ENCODE assay signal across 12 cellular contexts in the genomic region with DNA sequence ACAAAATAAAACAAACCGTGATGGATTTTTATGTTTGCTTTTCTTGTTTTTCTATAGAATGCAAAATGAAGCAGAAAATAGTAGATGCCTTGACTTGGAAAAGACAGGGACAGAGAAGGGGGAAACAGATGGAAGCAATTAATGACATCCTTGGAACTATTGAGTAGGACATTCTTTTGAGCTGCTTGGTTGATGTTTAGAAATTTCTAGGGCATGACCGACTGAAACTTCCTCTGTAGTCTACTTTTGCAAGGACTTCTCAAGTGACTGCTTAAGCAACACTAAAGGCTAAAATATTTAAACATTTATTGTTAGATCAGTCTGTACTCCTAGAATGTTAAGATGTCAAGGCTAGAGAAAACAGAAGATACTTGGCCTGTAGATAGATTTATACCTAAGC. TPM values are rescaled to one million over a fixed set of nuclear protein-coding genes. Genes with fewer than 3 reads are reported as not detected.
A peak's percentile ranks its signal among the peaks of the same experiment; 100 is the strongest.
DNase-seq lines count a peak whose midpoint lies in the region; ATAC-seq and TF ChIP-seq lines count a peak whose summit lies in the region.
"Had no signal": no experiment of that assay in that cellular context is flagged by ENCODE, and none has a peak within 500 bp of the region (broad histone marks: within the 10 kb centered on the region; RNA-seq: fewer than 3 reads in every experiment).

No MANE protein-coding gene starts in this region.

- CTCF ChIA-PET in activated naive CD4-positive, alpha-beta T cell treated with anti-CD3 and anti-CD28 coated beads, Interleukin-2, amount 10 ng/mL, durations not matched to agents 7 days and 5 days (lab: Charles Lee): interaction anchor here (0.6 kb wide), 1 partner anchor 9 kb away, joined by 3 read pairs; no protein-coding TSS in a partner anchor

- H3K4me3 ChIP-seq in sigmoid colon: no peak overlapping the region
- H3K4me3 ChIP-seq: colonic mucosa, prostate gland had no signal

- H3K36me3 ChIP-seq in sigmoid colon: peaks cover 0 to 30% (median 12%) of the 10 kb centered on the region in 4 donors
- H3K36me3 ChIP-seq: colonic mucosa, prostate gland had no signal

- H3K27ac ChIP-seq in epithelial cell of prostate (peak overlapping the region; percentile 28), sigmoid colon (peak overlapping the region; percentile 41 to 55 (median 50))
- H3K27ac ChIP-seq: colonic mucosa, prostate gland had no signal

- ATAC-seq in HG03469 (IDR thresholded peaks at IDR 0.05; ENCODE audit: unreplicated experiment): no peak

- peak overlapping the region in 1 of 2 donors; percentile 62 for H3K4me3 Mint-ChIP-seq in CD14-positive monocyte
- no peak overlapping the region for H3K4me3 Mint-ChIP-seq in activated naive CD4-positive, alpha-beta T cell treated with anti-CD3 and anti-CD28 coated beads, Interleukin-2, amount 10 ng/mL, durations not matched to agents 7 days and 5 days

- H3K27me3 Mint-ChIP-seq in CD14-positive monocyte (ENCODE audit: low read depth in 3 of 3): no peaks in the 10 kb centered on the region
- no peaks in the 10 kb centered on the region for H3K27me3 Mint-ChIP-seq in activated naive CD4-positive, alpha-beta T cell treated with anti-CD3 and anti-CD28 coated beads, Interleukin-2, amount 10 ng/mL, durations not matched to agents 7 days and 5 days

- no peak for TF ChIP-seq POLR2A in sigmoid colon (IDR thresholded peaks at IDR 0.05)

- peaks cover 0 to 74% (median 64%) of the 10 kb centered on the region in 4 donors for H3K4me1 ChIP-seq in sigmoid colon
- H3K4me1 ChIP-seq: prostate gland had no signal

- H3K9me3 ChIP-seq in sigmoid colon: peaks cover 0 to 4% (median 0%) of the 10 kb centered on the region in 4 donors
- H3K9me3 ChIP-seq: colonic mucosa, prostate gland had no signal

- WGBS in sigmoid colon, 2 donors: 71 to 85% methylated on average over 2 of the region's 2 CpGs

- intact Hi-C loops in CD14-positive monocyte (cut with micrococcal nuclease) (no loop called here), sigmoid colon (cut with DNase I) (no loop called here)

- H3K27ac Mint-ChIP-seq in CD14-positive monocyte: peak overlapping the region; percentile 61 to 89 (median 80)
- H3K27ac Mint-ChIP-seq in activated naive CD4-positive, alpha-beta T cell treated with anti-CD3 and anti-CD28 coated beads, Interleukin-2, amount 10 ng/mL, durations not matched to agents 7 days and 5 days: no peak overlapping the region

- H3K4me1 Mint-ChIP-seq in CD14-positive monocyte: peaks cover 53% of the 10 kb centered on the region
- no peaks in the 10 kb centered on the region for H3K4me1 Mint-ChIP-seq in activated naive CD4-positive, alpha-beta T cell treated with anti-CD3 and anti-CD28 coated beads, Interleukin-2, amount 10 ng/mL, durations not matched to agents 7 days and 5 days

- H3K9me3 Mint-ChIP-seq in CD14-positive monocyte: peaks cover 0 to 2% (median 0%) of the 10 kb centered on the region in 7 donors
- H3K9me3 Mint-ChIP-seq in activated naive CD4-positive, alpha-beta T cell treated with anti-CD3 and anti-CD28 coated beads, Interleukin-2, amount 10 ng/mL, durations not matched to agents 7 days and 5 days: no peaks in the 10 kb centered on the region

- TF ChIP-seq CTCF in CD14-positive monocyte (IDR thresholded peaks at IDR 0.05) (no peak), sigmoid colon (IDR thresholded peaks at IDR 0.05) (no peak)

- no peaks in the 10 kb centered on the region for H3K27me3 ChIP-seq in sigmoid colon
- H3K27me3 ChIP-seq: colonic mucosa had no signal

- DNase-seq in CD14-positive monocyte (ENCODE audit: low spot score) (no peak), LHCN-M2 (ENCODE audit: low read depth) (peak; percentile 35), epithelial cell of prostate (ENCODE audit: low read depth, low spot score) (no peak), sigmoid colon (no peak), retina (no peak), UCSD-AML1 (lab: John Stamatoyannopoulos, UW; ENCODE audit: unreplicated experiment) (no peak)
- DNase-seq in activated naive CD4-positive, alpha-beta T cell treated with anti-CD3 and anti-CD28 coated beads, Interleukin-2, amount 10 ng/mL, durations not matched to agents 7 days and 5 days: no peak
- DNase-seq: activated T-cell treated with anti-CD3 and anti-CD28 coated beads, Interleukin-2, amount 50 U/mL, for 48 hours; colonic mucosa; NCI-H446 had no signal

- H3K36me3 Mint-ChIP-seq in CD14-positive monocyte: peaks cover 19 to 35% of the 10 kb centered on the region in 2 donors
- peaks cover 12% of the 10 kb centered on the region for H3K36me3 Mint-ChIP-seq in activated naive CD4-positive, alpha-beta T cell treated with anti-CD3 and anti-CD28 coated beads, Interleukin-2, amount 10 ng/mL, durations not matched to agents 7 days and 5 days

- no peak for TF ChIP-seq EP300 in sigmoid colon (IDR thresholded peaks at IDR 0.05)

RNA-seq across cellular contexts. Expression of a gene that starts 49.4 kb away (rescaled TPM):
- polyA plus RNA-seq in CD14-positive monocyte (10 to 100 TPM; 52.8 to 68.4 TPM), sigmoid colon (10 to 100 TPM in 1 of 3 donors, 1 to 10 TPM in 2; 6.2 to 47.4 (median 6.6) TPM)
- total RNA-seq in LHCN-M2 (2014; rRNA removed) (147 and 163 TPM in 2 replicates), sigmoid colon (100 to 1,000 TPM; 179 to 451 (median 305) TPM)
- 124 TPM for polyA plus RNA-seq in LHCN-M2 (2012)
